21 cellular contexts compared by ENCODE assay signal in the genomic region with DNA sequence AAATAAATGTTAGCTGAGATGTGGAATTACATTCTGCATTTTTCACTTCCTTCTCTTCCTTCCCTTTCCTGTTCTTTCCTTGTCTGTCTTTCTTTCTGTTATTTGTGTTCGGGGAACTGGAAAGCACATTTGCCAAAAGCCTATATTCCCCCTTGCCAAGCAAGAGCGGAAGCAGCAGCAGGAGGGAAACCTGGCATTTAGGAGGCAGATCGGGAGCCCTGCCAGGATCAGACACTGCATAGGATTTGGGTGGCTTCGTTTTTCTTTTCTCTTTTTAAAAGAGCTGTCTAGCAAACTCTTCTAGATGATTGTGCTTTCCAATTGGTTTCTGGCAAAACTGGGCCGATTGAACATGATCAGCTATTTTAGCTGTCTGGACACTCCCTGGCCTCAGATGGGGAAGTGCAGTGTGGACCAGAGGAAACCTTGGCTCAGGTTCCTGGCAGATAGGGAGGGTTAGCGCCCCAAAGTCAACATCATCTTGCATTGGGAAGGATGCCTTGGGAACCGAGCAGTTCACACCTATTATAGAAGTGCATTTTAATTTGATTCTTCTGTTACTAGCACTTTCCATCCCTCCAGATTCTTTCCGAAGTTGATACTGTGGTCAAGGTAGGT.
A peak's percentile ranks its signal among the peaks of the same experiment; 100 is the strongest.
DNase-seq lines count a peak whose midpoint lies in the region.
"Had no signal": no experiment of that assay in that cellular context is flagged by ENCODE, and none has a peak within 500 bp of the region (broad histone marks: within the 10 kb centered on the region; RNA-seq: fewer than 3 reads in every experiment).

No MANE protein-coding gene starts in this region.

- intact Hi-C loops in posterior cingulate gyrus (cut with DNase I), result no loop called here

- peak; percentile 79 for DNase-seq in DMS 273 (lab: John Stamatoyannopoulos, UW; ENCODE audit: unreplicated experiment)
- peak; percentile 89 for DNase-seq in NCI-H1092 treated with DMSO at 0.1 percent for 48 hours (lab: John Stamatoyannopoulos, UW)
- DNase-seq in cerebellum (ENCODE audit: low spot score), result peak; percentile 54
- DNase-seq in posterior cingulate gyrus, result peak in 7 of 10 donors; percentile 28 to 90 (median 54)
- no peak for DNase-seq in OCI-M2 (lab: John Stamatoyannopoulos, UW; ENCODE audit: unreplicated experiment)
- DNase-seq in NOMO-1 treated with DMSO at 0.1 percent for 48 hours (lab: John Stamatoyannopoulos, UW; ENCODE audit: unreplicated experiment), result no peak
- DNase-seq in activated CD4-positive, alpha-beta T cell treated with anti-CD3 and anti-CD28 coated beads, Interleukin-2, amount 50 U/mL, for 1 hour, result no peak
- DNase-seq in T-helper 2 cell, result no peak
- DNase-seq: ACHN; AML-193; CD4-positive, CD25-positive, alpha-beta regulatory T cell; DND-41; GDM1; GOT3; KBM-7; NCI-H1048; NCI-H187; NCI-H2171; NCI-H446 treated with DMSO at 0.1 percent for 48 hours; PC-9; T-cell had no signal

Comparison
In these comparisons a context has a peak if more than half of its experiments do, and no peak if none do; other contexts are left out.
1. DNase-seq: peak in DMS 273 (single experiment), NCI-H1092 treated with DMSO at 0.1 percent for 48 hours (single experiment), cerebellum (single experiment) and posterior cingulate gyrus (7 of 10); none in OCI-M2 (single experiment), NOMO-1 treated with DMSO at 0.1 percent for 48 hours (single experiment), activated CD4-positive, alpha-beta T cell treated with anti-CD3 and anti-CD28 coated beads, Interleukin-2, amount 50 U/mL, for 1 hour (single experiment) and T-helper 2 cell (0 of 5).